ENCODE assay signal across 8 cellular contexts in genomic region chr3:32577621-32578556, GRCh38. TPM values are rescaled to one million over a fixed set of nuclear protein-coding genes. Genes with fewer than 3 reads are reported as not detected.
DNase-seq lines count a peak whose midpoint lies in the region; ATAC-seq and TF ChIP-seq lines count a peak whose summit lies in the region.

No MANE protein-coding gene starts in this region.

- no peak overlapping the region for H2BK12ac ChIP-seq in trophoblast cell (ENCODE audit: low read length)

- no peak overlapping the region for H4K91ac ChIP-seq in trophoblast cell (ENCODE audit: low read depth, low read length)

- H2AK5ac ChIP-seq in trophoblast cell (ENCODE audit: low read length), result no peak overlapping the region

- no peaks in the 10 kb centered on the region for H3K79me2 ChIP-seq in trophoblast cell (ENCODE audit: control insufficient read depth, insufficient read depth, low read length, poor library complexity)

- H3K36me3 ChIP-seq in lower lobe of right lung, result no peaks in the 10 kb centered on the region
- H3K36me3 ChIP-seq in endodermal cell (ENCODE audit: control insufficient read depth, insufficient read depth, low read length), result no peaks in the 10 kb centered on the region
- no peaks in the 10 kb centered on the region for H3K36me3 ChIP-seq in trophoblast cell (ENCODE audit: control insufficient read depth in 1 of 2, insufficient read depth in 2 of 2, low read length in 2 of 2)

- peak overlapping the region; percentile 82 for H3K27ac Mint-ChIP-seq in activated T-helper 2 cell treated with anti-CD3 and anti-CD28 coated beads, Interferon-gamma antibody, Interleukin-2, Interleukin-4, amounts not matched to agents 10 μg/mL and 5 μg/mL and 100 μg/mL, durations not matched to agents 14 hours and 24 hours and 36 hours
- no peak overlapping the region for H3K27ac Mint-ChIP-seq in endodermal cell

- ATAC-seq in HG03558 (IDR thresholded peaks at IDR 0.05; ENCODE audit: extremely low read depth, unreplicated experiment) (peak; percentile 89), lower lobe of right lung (peak; percentile 76 to 77)

- no peak overlapping the region for H2BK5ac ChIP-seq in trophoblast cell (ENCODE audit: low read depth, low read length, poor library complexity)

- DNase-seq in GM20000 (ENCODE audit: low spot score) (peak; percentile 82), lower lobe of right lung (no peak), endodermal cell (no peak), trophoblast cell (no peak), cortex of kidney (lab: John Stamatoyannopoulos, UW) (no peak)
- no peak for DNase-seq in activated T-helper 2 cell treated with anti-CD3 and anti-CD28 coated beads, Interferon-gamma antibody, Interleukin-2, Interleukin-4, amounts not matched to agents 10 μg/mL and 5 μg/mL and 100 μg/mL, durations not matched to agents 14 hours and 24 hours and 36 hours (ENCODE audit: low spot score)

- H3K4me1 Mint-ChIP-seq in activated T-helper 2 cell treated with anti-CD3 and anti-CD28 coated beads, Interferon-gamma antibody, Interleukin-2, Interleukin-4, amounts not matched to agents 10 μg/mL and 5 μg/mL and 100 μg/mL, durations not matched to agents 14 hours and 24 hours and 36 hours (ENCODE audit: low read depth), result peaks cover 13% of the 10 kb centered on the region
- H3K4me1 Mint-ChIP-seq in endodermal cell, result peaks cover 7% of the 10 kb centered on the region

- peak overlapping the region; percentile 38 for H3K4me3 Mint-ChIP-seq in activated T-helper 2 cell treated with anti-CD3 and anti-CD28 coated beads, Interferon-gamma antibody, Interleukin-2, Interleukin-4, amounts not matched to agents 10 μg/mL and 5 μg/mL and 100 μg/mL, durations not matched to agents 14 hours and 24 hours and 36 hours (ENCODE audit: low read depth)
- H3K4me3 Mint-ChIP-seq in endodermal cell, result no peak overlapping the region

- H3K27ac ChIP-seq in lower lobe of right lung, result peak overlapping the region; percentile 19
- H3K27ac ChIP-seq in endodermal cell (ENCODE audit: low read depth, low read length), result no peak overlapping the region
- H3K27ac ChIP-seq in trophoblast cell (ENCODE audit: low read depth, low read length), result no peak overlapping the region

- intact Hi-C loops in activated T-helper 2 cell treated with anti-CD3 and anti-CD28 coated beads, Interferon-gamma antibody, Interleukin-2, Interleukin-4, amounts not matched to agents 10 μg/mL and 5 μg/mL and 100 μg/mL, durations not matched to agents 14 hours and 24 hours and 36 hours (cut with micrococcal nuclease), result loop anchor here (10.0 kb wide), 2 partner anchors 143 to 867 kb away; partner anchors contain the start of gene UBP1
- intact Hi-C loops in lower lobe of right lung (cut with DNase I), result no loop called here

- peak overlapping the region; percentile 44; the same call in 1 of the 2 replicates for H3K4me3 ChIP-seq in GM08714 (ENCODE audit: low read length)
- H3K4me3 ChIP-seq in lower lobe of right lung, result peak overlapping the region; percentile 28
- no peak overlapping the region for H3K4me3 ChIP-seq in endodermal cell (ENCODE audit: low read length)
- H3K4me3 ChIP-seq in trophoblast cell (ENCODE audit: low read depth, low read length), result no peak overlapping the region

- no peak overlapping the region for H3K23ac ChIP-seq in trophoblast cell (ENCODE audit: low read length)

- no peak overlapping the region for H2AFZ ChIP-seq in trophoblast cell (ENCODE audit: insufficient read depth, low read length, poor library complexity)

- no peak overlapping the region for H3K18ac ChIP-seq in trophoblast cell (ENCODE audit: low read length)

- no peak for TF ChIP-seq CTCF in GM20000 (IDR thresholded peaks at IDR 0.05; ENCODE audit: extremely low read depth, missing control alignments)
- no peak for TF ChIP-seq CTCF in lower lobe of right lung (IDR thresholded peaks at IDR 0.05)
- no peak for TF ChIP-seq CTCF in endodermal cell (conservative IDR thresholded peaks at IDR 0.05)

- no peak overlapping the region for H4K12ac ChIP-seq in trophoblast cell (ENCODE audit: low read depth, low read length)

- H3K9ac ChIP-seq in endodermal cell (ENCODE audit: extremely low read depth, low read length, poor library complexity, severe bottlenecking), result no peak overlapping the region
- no peak overlapping the region for H3K9ac ChIP-seq in trophoblast cell (ENCODE audit: low read length)

- H3K9me3 ChIP-seq in lower lobe of right lung, result no peaks in the 10 kb centered on the region
- no peaks in the 10 kb centered on the region for H3K9me3 ChIP-seq in endodermal cell (ENCODE audit: control insufficient read depth, low read length)
- H3K9me3 ChIP-seq in trophoblast cell (ENCODE audit: insufficient read depth, low read depth, low read length), result no peaks in the 10 kb centered on the region

- no peaks in the 10 kb centered on the region for H3K36me3 Mint-ChIP-seq in activated T-helper 2 cell treated with anti-CD3 and anti-CD28 coated beads, Interferon-gamma antibody, Interleukin-2, Interleukin-4, amounts not matched to agents 10 μg/mL and 5 μg/mL and 100 μg/mL, durations not matched to agents 14 hours and 24 hours and 36 hours (ENCODE audit: low read depth)
- H3K36me3 Mint-ChIP-seq in endodermal cell (ENCODE audit: low read depth), result no peaks in the 10 kb centered on the region

- H3K4me1 ChIP-seq in lower lobe of right lung, result peaks cover 16% of the 10 kb centered on the region
- peaks cover 8% of the 10 kb centered on the region for H3K4me1 ChIP-seq in endodermal cell (ENCODE audit: control insufficient read depth, insufficient read depth, low read length)
- H3K4me1 ChIP-seq in trophoblast cell (ENCODE audit: control insufficient read depth in 1 of 2, insufficient read depth in 2 of 2, low read length in 2 of 2), result peaks cover 0 to 4% of the 10 kb centered on the region in 2 experiments

- H4K8ac ChIP-seq in trophoblast cell (ENCODE audit: low read depth, low read length), result no peak overlapping the region

- no peaks in the 10 kb centered on the region for H3K9me3 Mint-ChIP-seq in activated T-helper 2 cell treated with anti-CD3 and anti-CD28 coated beads, Interferon-gamma antibody, Interleukin-2, Interleukin-4, amounts not matched to agents 10 μg/mL and 5 μg/mL and 100 μg/mL, durations not matched to agents 14 hours and 24 hours and 36 hours
- peaks cover 6% of the 10 kb centered on the region for H3K9me3 Mint-ChIP-seq in endodermal cell

- no peaks in the 10 kb centered on the region for H3K27me3 Mint-ChIP-seq in activated T-helper 2 cell treated with anti-CD3 and anti-CD28 coated beads, Interferon-gamma antibody, Interleukin-2, Interleukin-4, amounts not matched to agents 10 μg/mL and 5 μg/mL and 100 μg/mL, durations not matched to agents 14 hours and 24 hours and 36 hours (ENCODE audit: low read depth)
- peaks cover 1% of the 10 kb centered on the region for H3K27me3 Mint-ChIP-seq in endodermal cell (ENCODE audit: insufficient read depth)

- no peaks in the 10 kb centered on the region for H3K79me1 ChIP-seq in trophoblast cell (ENCODE audit: low read length)

- no peak overlapping the region for H3K14ac ChIP-seq in trophoblast cell (ENCODE audit: low read length)

- H2BK120ac ChIP-seq in trophoblast cell (ENCODE audit: insufficient read depth, low read length, poor library complexity), result no peak overlapping the region

- H3K4me2 ChIP-seq in trophoblast cell (ENCODE audit: low read length), result no peak overlapping the region

- H3K27me3 ChIP-seq in lower lobe of right lung (ENCODE audit: low read depth) (no peaks in the 10 kb centered on the region), endodermal cell (ENCODE audit: control insufficient read depth, insufficient read depth, low read length, poor library complexity, severe bottlenecking) (peaks cover 21% of the 10 kb centered on the region), trophoblast cell (ENCODE audit: insufficient read depth, low read length) (no peaks in the 10 kb centered on the region)

- H3K4ac ChIP-seq in trophoblast cell (ENCODE audit: low read depth, low read length), result no peak overlapping the region

- WGBS in endodermal cell (ENCODE audit: insufficient coverage in 1 of 2, insufficient read length in 1 of 2), 2 experiments, result 88% methylated on average over 5 to 8 of the region's 8 CpGs
- no CpG with 5 or more reads among the region's 8 CpGs for WGBS in trophoblast cell (ENCODE audit: extremely low coverage, insufficient coverage, insufficient read length)

RNA-seq across cellular contexts. Expression of gene DYNC1LI1, which starts 7.2 kb away (rescaled TPM):
- total RNA-seq in activated T-helper 2 cell treated with anti-CD3 and anti-CD28 coated beads, Interferon-gamma antibody, Interleukin-2, Interleukin-4, amounts not matched to agents 10 μg/mL and 5 μg/mL and 100 μg/mL, durations not matched to agents 14 hours and 24 hours and 36 hours, result 38.2 and 40.6 TPM in 2 replicates
- total RNA-seq in lower lobe of right lung (35.6 TPM), endodermal cell (10 to 100 TPM; 41.6 to 42.5 TPM)
- polyA plus RNA-seq in endodermal cell (2013, experiment 1 of 2), result 65.1 TPM
- 57.6 TPM for polyA plus RNA-seq in endodermal cell (2013, experiment 2 of 2)
- polyA plus RNA-seq in trophoblast cell (2013), result 25.8 TPM in 2 replicates

Comparison
In these comparisons a context has a peak if more than half of its experiments do, and no peak if none do; other contexts are left out.
1. H3K4me3 ChIP-seq: peak in GM08714 (single experiment) and lower lobe of right lung (single experiment); none in endodermal cell (single experiment) and trophoblast cell (single experiment).